Comparison of ENCODE assay signal across 16 cellular contexts in the genomic region with DNA sequence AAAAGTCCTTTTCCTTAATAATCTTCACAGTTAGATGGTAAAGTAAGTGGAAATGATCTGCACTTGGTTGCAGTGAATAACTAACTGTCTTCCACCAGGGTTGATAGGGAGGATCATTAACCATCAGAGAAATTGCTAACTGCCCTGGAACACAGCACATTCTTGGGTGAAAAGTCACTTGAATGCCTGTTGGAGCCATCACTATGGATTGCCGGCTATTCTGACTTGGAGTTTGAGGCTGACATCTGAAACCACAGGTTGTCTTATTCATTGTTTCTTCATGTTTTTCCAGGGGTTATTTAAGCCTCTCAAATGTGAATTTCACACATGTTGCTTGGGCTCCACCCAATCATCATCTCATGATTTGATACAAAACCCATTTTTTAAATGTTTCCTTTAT.
DNase-seq lines count a peak whose midpoint lies in the region; ATAC-seq, FAIRE-seq and TF ChIP-seq lines count a peak whose summit lies in the region.
"Had no signal": no experiment of that assay in that cellular context is flagged by ENCODE, and none has a peak within 500 bp of the region (broad histone marks: within the 10 kb centered on the region; RNA-seq: fewer than 3 reads in every experiment).

No MANE protein-coding gene starts in this region.

- FAIRE-seq in TTC549 (lab: Jason Lieb, UNC): peak; percentile 89
- FAIRE-seq: H1, K562 had no signal

- no peak for ATAC-seq in activated CD4-positive, CD25-positive, alpha-beta regulatory T cell treated with anti-CD3 and anti-CD28 coated beads, Interleukin-2, amount 50 U/mL, for 24 hours
- ATAC-seq in left cardiac atrium: no peak
- ATAC-seq in CD4-positive, alpha-beta T cell (ENCODE audit: poor library complexity): no peak
- ATAC-seq: activated naive CD4-positive, alpha-beta T cell treated with anti-CD3 and anti-CD28 coated beads, Interleukin-2, amount 50 U/mL, for 72 hours; K562 had no signal

- TF ChIP-seq CTCF in fibroblast of the aortic adventitia (IDR thresholded peaks at IDR 0.05; ENCODE audit: insufficient read depth, low read length): no peak
- TF ChIP-seq CTCF in CD4-positive, alpha-beta T cell (IDR thresholded peaks at IDR 0.05): no peak

- H3K27me3 ChIP-seq in skeletal muscle satellite cell (ENCODE audit: control insufficient read depth, insufficient read depth, low read length): no peaks in the 10 kb centered on the region
- H3K27me3 ChIP-seq in CD4-positive, alpha-beta T cell (ENCODE audit: control insufficient read depth, insufficient read depth, low read length): no peaks in the 10 kb centered on the region
- H3K27me3 ChIP-seq: thyroid gland had no signal

- CTCF ChIA-PET in CD4-positive, alpha-beta T cell (lab: Charles Lee): no interaction called here

- H3K4me2 ChIP-seq in skeletal muscle satellite cell (ENCODE audit: low read length): peak overlapping the region; percentile 57

- H3K9ac ChIP-seq in skeletal muscle satellite cell (ENCODE audit: low read depth, low read length): peak overlapping the region; percentile 44

- no peaks in the 10 kb centered on the region for H3K36me3 ChIP-seq in skeletal muscle satellite cell (ENCODE audit: insufficient read depth, low read length)
- H3K36me3 ChIP-seq: thyroid gland had no signal

- POLR2A ChIA-PET in CD4-positive, alpha-beta T cell (lab: Charles Lee): no interaction called here

- no peaks in the 10 kb centered on the region for H3K36me3 Mint-ChIP-seq in CD4-positive, alpha-beta T cell (ENCODE audit: low read depth)
- H3K36me3 Mint-ChIP-seq: CD4-positive, alpha-beta memory T cell had no signal

- no peak overlapping the region for H3K4me3 Mint-ChIP-seq in CD4-positive, alpha-beta T cell
- H3K4me3 Mint-ChIP-seq: CD4-positive, alpha-beta memory T cell had no signal

- intact Hi-C loops in left cardiac atrium (cut with DNase I): no loop called here
- intact Hi-C loops in CD4-positive, alpha-beta T cell (cut with DNase I, micrococcal nuclease): no loop called here

- H3K4me3 ChIP-seq in fibroblast of the aortic adventitia (ENCODE audit: low read depth, low read length): no peak overlapping the region
- no peak overlapping the region for H3K4me3 ChIP-seq in skeletal muscle satellite cell (ENCODE audit: low read length)
- H3K4me3 ChIP-seq: coronary artery, K562, thyroid gland had no signal

- DNase-seq in ELR (ENCODE audit: low read depth): peak; percentile 61
- DNase-seq in fibroblast of the aortic adventitia (ENCODE audit: low read depth): peak; percentile 1
- DNase-seq in NCI-H82 treated with DMSO at 0.1 percent for 48 hours (lab: John Stamatoyannopoulos, UW; ENCODE audit: unreplicated experiment): no peak
- DNase-seq in left cardiac atrium: no peak
- no peak for DNase-seq in CD4-positive, alpha-beta T cell
- DNase-seq: CD4-positive, alpha-beta memory T cell; NCI-H1436; posterior cingulate gyrus; thyroid gland had no signal

- H3K27ac Mint-ChIP-seq in CD4-positive, alpha-beta T cell: no peak overlapping the region
- H3K27ac Mint-ChIP-seq: activated naive CD4-positive, alpha-beta T cell treated with anti-CD3 and anti-CD28 coated beads, Interleukin-2, amount 50 U/mL, for 72 hours; CD4-positive, alpha-beta memory T cell had no signal

- H3K9me3 Mint-ChIP-seq in CD4-positive, alpha-beta T cell: peaks cover 2% of the 10 kb centered on the region

- no peaks in the 10 kb centered on the region for H3K4me1 Mint-ChIP-seq in CD4-positive, alpha-beta T cell (ENCODE audit: low read depth)
- H3K4me1 Mint-ChIP-seq: CD4-positive, alpha-beta memory T cell had no signal

- H3K9me3 ChIP-seq in skeletal muscle satellite cell (replicated peaks; ENCODE audit: low read length): no peaks in the 10 kb centered on the region
- H3K9me3 ChIP-seq in CD4-positive, alpha-beta T cell (ENCODE audit: control insufficient read depth, low read length): no peaks in the 10 kb centered on the region
- H3K9me3 ChIP-seq: thyroid gland had no signal

- H3K27me3 Mint-ChIP-seq in CD4-positive, alpha-beta T cell: no peaks in the 10 kb centered on the region
- H3K27me3 Mint-ChIP-seq: CD4-positive, alpha-beta memory T cell had no signal

- H3K27ac ChIP-seq in CD4-positive, alpha-beta T cell (ENCODE audit: low read depth, low read length): no peak overlapping the region
- H3K27ac ChIP-seq: coronary artery, thyroid gland had no signal

- H3K4me1 ChIP-seq in skeletal muscle satellite cell (ENCODE audit: control insufficient read depth, insufficient read depth, low read length): peaks cover 38% of the 10 kb centered on the region
- H3K4me1 ChIP-seq: thyroid gland had no signal

Comparison
In these comparisons a context has a peak if more than half of its experiments do, and no peak if none do; other contexts are left out.
1. DNase-seq: peak in ELR (single experiment) and fibroblast of the aortic adventitia (single experiment); none in NCI-H82 treated with DMSO at 0.1 percent for 48 hours (single experiment), left cardiac atrium (single experiment) and CD4-positive, alpha-beta T cell (0 of 10).